In genomic region chr17:64019486-64020067, GRCh38 we compare ENCODE assay signal across 9 cellular contexts. TPM values are rescaled to one million over a fixed set of nuclear protein-coding genes. Genes with fewer than 3 reads are reported as not detected.
DNase-seq lines count a peak whose midpoint lies in the region; ATAC-seq, FAIRE-seq and TF ChIP-seq lines count a peak whose summit lies in the region.
"Had no signal": no experiment of that assay in that cellular context is flagged by ENCODE, and none has a peak within 500 bp of the region (broad histone marks: within the 10 kb centered on the region; RNA-seq: fewer than 3 reads in every experiment).

No MANE protein-coding gene starts in this region.

- intact Hi-C loops in K562 (cut with micrococcal nuclease), result loop anchor here (10.0 kb wide), 1 partner anchor 75 kb away; no protein-coding TSS in a partner anchor

- peaks cover 22 to 26% of the 10 kb centered on the region in 2 experiments; a peak in 4 of 5 replicates for H3K4me1 ChIP-seq in K562 (replicated peaks in 1 of 2; ENCODE audit: control insufficient read depth in 2 of 2, insufficient read depth in 2 of 2, low read length in 2 of 2)
- peaks cover 5% of the 10 kb centered on the region for H3K4me1 ChIP-seq in osteoblast (ENCODE audit: insufficient read depth, low read length)

- in situ Hi-C loops in K562 (cut with MboI), result loop anchor here (10.0 kb wide), 2 partner anchors 105 to 265 kb away; partner anchors contain the start of genes CSHL1 and GH1

- peak; percentile 20 for ATAC-seq in HG03135 (IDR thresholded peaks at IDR 0.05; ENCODE audit: unreplicated experiment)
- no peak for ATAC-seq in K562
- ATAC-seq in GM18511 (IDR thresholded peaks at IDR 0.05; ENCODE audit: unreplicated experiment), result no peak

- no peak overlapping the region for H3K9ac ChIP-seq in K562 (ENCODE audit: insufficient read depth in 1 of 2, low read depth in 2 of 2, low read length in 2 of 2)

- no peak for TF ChIP-seq RAD21 in K562 (CRISPR knock-in tag; conservative IDR thresholded peaks at IDR 0.05 in 1 of 2, IDR thresholded peaks at IDR 0.05 in 1 of 2)

- DNase-seq in GM12865 (ENCODE audit: low read depth), result no peak
- DNase-seq in K562 (ENCODE audit: extremely low read depth in 1 of 4, low spot score in 3 of 4), result no peak
- DNase-seq in osteoblast (ENCODE audit: insufficient read length, low spot score, missing footprints), result no peak
- DNase-seq in SKM-1 treated with dmso at 0.1 percent for 144 hours (lab: John Stamatoyannopoulos, UW; ENCODE audit: unreplicated experiment), result no peak
- no peak for DNase-seq in NCI-H187 treated with DMSO at 0.1 percent for 48 hours (lab: John Stamatoyannopoulos, UW)
- no peak for DNase-seq in NCI-H345 (lab: John Stamatoyannopoulos, UW)
- DNase-seq: NCI-H187 had no signal

- TF ChIP-seq EP300 in K562 (IDR thresholded peaks at IDR 0.05; ENCODE audit: low read length), result no peak

- POLR2A ChIA-PET in K562 (lab: Yijun Ruan, JAX), result interaction anchor here (1.1 to 1.6 kb wide), 2 partner anchors 9 to 12 kb away, joined by 3 read pairs; no protein-coding TSS in a partner anchor

- H3K4me2 ChIP-seq in K562 (ENCODE audit: insufficient read depth, low read length) (no peak overlapping the region), osteoblast (ENCODE audit: insufficient read depth, low read length) (peak overlapping the region; percentile 70)

- FAIRE-seq in K562 (lab: Jason Lieb, UNC), result no peak

- TF ChIP-seq POLR2A in K562 (conservative IDR thresholded peaks at IDR 0.05), result no peak

- H3K79me2 ChIP-seq in K562 (ENCODE audit: control insufficient read depth, insufficient read depth, low read length), result no peaks in the 10 kb centered on the region
- no peaks in the 10 kb centered on the region for H3K79me2 ChIP-seq in osteoblast (ENCODE audit: insufficient read depth, low read length)

- 67% methylated on average over 11 of the region's 11 CpGs for WGBS in K562 (ENCODE audit: insufficient coverage, low coverage, missing lambda C conversion rate)

- CTCF ChIA-PET in K562 (lab: Yijun Ruan, JAX; ENCODE audit: low intra/inter-chr PET ratio), result no interaction called here

- H3K9me3 ChIP-seq in K562 (replicated peaks; ENCODE audit: control insufficient read depth, insufficient read depth, low read depth, low read length) (no peaks in the 10 kb centered on the region), osteoblast (ENCODE audit: low read depth, low read length) (no peaks in the 10 kb centered on the region)

- H2AFZ ChIP-seq in K562 (ENCODE audit: low read depth, low read length) (0 out of 2 replicates have a peak overlapping the region, but pooled peaks have one; percentile 69), osteoblast (ENCODE audit: low read length) (peak overlapping the region; percentile 68)

- no peaks in the 10 kb centered on the region for H3K27me3 ChIP-seq in K562 (ENCODE audit: control insufficient read depth in 2 of 2, insufficient read depth in 2 of 2, low read length in 2 of 2)
- H3K27me3 ChIP-seq in osteoblast (ENCODE audit: insufficient read depth, low read length), result no peaks in the 10 kb centered on the region

- no TSS peak for BruUV-seq in K562 (replicated peaks; lab: Mats Ljungman, UMichigan)

- H4K20me1 ChIP-seq in K562 (replicated peaks; ENCODE audit: control insufficient read depth, insufficient read depth, low read length), result no peaks in the 10 kb centered on the region
- H4K20me1 ChIP-seq in osteoblast (ENCODE audit: insufficient read depth, low read length), result no peaks in the 10 kb centered on the region

- no peak overlapping the region for H3K27ac ChIP-seq in K562 (ENCODE audit: extremely low read depth, low read depth, low read length)
- H3K27ac ChIP-seq in osteoblast (ENCODE audit: low read depth, low read length), result no peak overlapping the region

- TF ChIP-seq CTCF in GM12865 (IDR thresholded peaks at IDR 0.05; ENCODE audit: insufficient read depth, low read depth, low read length, missing control alignments) (no peak), K562 (IDR thresholded peaks at IDR 0.05 in 2 of 3, conservative IDR thresholded peaks at IDR 0.05 in 1 of 3; ENCODE audit: insufficient read depth in 2 of 3, low read depth in 1 of 3, low read length in 3 of 3) (no peak), osteoblast (IDR thresholded peaks at IDR 0.05; ENCODE audit: extremely low read depth, low read depth, low read length) (no peak)

- no peaks in the 10 kb centered on the region for H3K36me3 ChIP-seq in K562 (ENCODE audit: control insufficient read depth, insufficient read depth, low read length)
- no peaks in the 10 kb centered on the region for H3K36me3 ChIP-seq in osteoblast (ENCODE audit: insufficient read depth, low read length)

- H3K4me3 ChIP-seq in GM12865 (ENCODE audit: low read depth, low read length) (peak overlapping the region; percentile 87), K562 (no peak overlapping the region), osteoblast (ENCODE audit: insufficient read depth, low read length) (no peak overlapping the region)

- no peaks in the 10 kb centered on the region for H3K9me1 ChIP-seq in K562 (ENCODE audit: control insufficient read depth, insufficient read depth, low read length)

TF ChIP-seq in K562, 482 proteins besides CTCF, POLR2A, EP300 and RAD21 (continues in another document):
- TF ChIP-seq SUPT5H (IDR thresholded peaks at IDR 0.05) (no peak), ZBED1 (IDR thresholded peaks at IDR 0.05) (no peak), RFX1 (IDR thresholded peaks at IDR 0.05) (no peak), SRSF7 (optimal IDR thresholded peaks at IDR 0.05; ENCODE audit: low read depth, low read length) (no peak), HNRNPL (IDR thresholded peaks at IDR 0.05; ENCODE audit: low read depth, low read length) (no peak)

RNA-seq across cellular contexts. Expression of gene ICAM2, which starts 0.9 kb away (rescaled TPM):
- total RNA-seq in K562 (2011; cell fraction: chromatin; rRNA removed; ENCODE audit: low replicate concordance), result 34.7 and 120 TPM in 2 replicates
- total RNA-seq in K562 (2011; cell fraction: nucleolus; rRNA removed), result 149 and 167 TPM in 2 replicates
- total RNA-seq in K562 (2011; cell fraction: nucleoplasm; rRNA removed), result 100 and 105 TPM in 2 replicates
- total RNA-seq in K562 (2014; rRNA removed), result 56.9 and 85.3 TPM in 2 replicates
- 28.3 and 42.2 TPM in 2 replicates for total RNA-seq in K562 (2014; rRNA removed; fragmentation: Illumina TruSeq; extraction: Trizol)
- 59.0 and 60.6 TPM in 2 replicates for total RNA-seq in K562 (2015; rRNA removed; fragmentation: Illumina TruSeq; extraction: Trizol)
- 60.6 and 65.4 TPM in 2 replicates for total RNA-seq in K562 (2021)
- polyA plus RNA-seq in K562 (2011; rRNA removed), result 51.0 and 64.1 TPM in 2 replicates
- 80.3 and 166 TPM in 2 replicates for polyA plus RNA-seq in K562 (2011; cell fraction: cytosol; rRNA removed)
- polyA plus RNA-seq in K562 (2011; cell fraction: nucleus; rRNA removed), result 42.4 and 69.3 TPM in 2 replicates
- 53.4 and 87.2 TPM in 2 replicates for polyA plus RNA-seq in K562 (2012)
- 89.4 and 91.6 TPM in 2 replicates for polyA plus RNA-seq in K562 (2014; fragmentation: Illumina TruSeq; extraction: Trizol)
- polyA plus RNA-seq in K562 (2014; fragmentation: Nextera tagmentation; extraction: Ambion mirVana), result 10 to 100 TPM; 37.9 to 68.1 TPM
- polyA plus RNA-seq in K562 (2014; rRNA removed), result 70.5 and 78.0 TPM in 2 replicates
- 33.3 and 54.4 TPM in 2 replicates for polyA minus RNA-seq in K562 (2011; rRNA and poly(A)+ RNA removed)
- 23.3 and 26.8 TPM in 2 replicates for polyA minus RNA-seq in K562 (2011; cell fraction: cytosol; rRNA and poly(A)+ RNA removed)
- polyA minus RNA-seq in K562 (2011; cell fraction: nucleus; rRNA and poly(A)+ RNA removed), result 50.1 and 59.2 TPM in 2 replicates
- total RNA-seq in osteoblast, result 6.5 and 8.5 TPM in 2 replicates

RNA-seq across cellular contexts. Expression of gene PRR29, which starts 21.4 kb away (rescaled TPM):
- 0.42 and 1.0 TPM in 2 replicates for total RNA-seq in K562 (2011; cell fraction: chromatin; rRNA removed; ENCODE audit: low replicate concordance)
- 0.26 and 0.67 TPM in 2 replicates for total RNA-seq in K562 (2011; cell fraction: nucleolus; rRNA removed)
- 0.22 TPM in 1 of 2 replicates, not detected in the other for total RNA-seq in K562 (2011; cell fraction: nucleoplasm; rRNA removed)
- total RNA-seq in K562 (2014; rRNA removed), result not detected in 2 replicates
- total RNA-seq in K562 (2014; rRNA removed; fragmentation: Illumina TruSeq; extraction: Trizol), result not detected in 2 replicates
- not detected in 2 replicates for total RNA-seq in K562 (2015; rRNA removed; fragmentation: Illumina TruSeq; extraction: Trizol)
- total RNA-seq in K562 (2021), result 0.04 TPM in 1 of 2 replicates, not detected in the other
- not detected in 2 replicates for polyA plus RNA-seq in K562 (2011; rRNA removed)
- polyA plus RNA-seq in K562 (2011; cell fraction: cytosol; rRNA removed), result 0.12 TPM in 1 of 2 replicates, not detected in the other
- 0.18 and 0.55 TPM in 2 replicates for polyA plus RNA-seq in K562 (2011; cell fraction: nucleus; rRNA removed)
- polyA plus RNA-seq in K562 (2012), result 2.3 and 2.6 TPM in 2 replicates
- 0.10 and 0.18 TPM in 2 replicates for polyA plus RNA-seq in K562 (2014; fragmentation: Illumina TruSeq; extraction: Trizol)
- polyA plus RNA-seq in K562 (2014; fragmentation: Nextera tagmentation; extraction: Ambion mirVana), result under 1 TPM; 0.08 to 0.20 TPM
- 0.11 and 0.58 TPM in 2 replicates for polyA plus RNA-seq in K562 (2014; rRNA removed)
- not detected in 2 replicates for polyA minus RNA-seq in K562 (2011; rRNA and poly(A)+ RNA removed)
- not detected in 2 replicates for polyA minus RNA-seq in K562 (2011; cell fraction: cytosol; rRNA and poly(A)+ RNA removed)
- 0.27 and 0.44 TPM in 2 replicates for polyA minus RNA-seq in K562 (2011; cell fraction: nucleus; rRNA and poly(A)+ RNA removed)
- total RNA-seq in osteoblast, result 0.36 and 0.88 TPM in 2 replicates

RNA-seq across cellular contexts. Expression of gene SCN4A, which starts 46.9 kb away (rescaled TPM):
- 2.2 and 9.7 TPM in 2 replicates for total RNA-seq in K562 (2011; cell fraction: chromatin; rRNA removed; ENCODE audit: low replicate concordance)
- 4.7 and 5.7 TPM in 2 replicates for total RNA-seq in K562 (2011; cell fraction: nucleolus; rRNA removed)
- total RNA-seq in K562 (2011; cell fraction: nucleoplasm; rRNA removed), result 2.8 and 3.1 TPM in 2 replicates
- total RNA-seq in K562 (2014; rRNA removed) (1.6 and 1.8 TPM in 2 replicates), K562 (2014; rRNA removed; fragmentation: Illumina TruSeq; extraction: Trizol) (0.73 and 1.4 TPM in 2 replicates), K562 (2015; rRNA removed; fragmentation: Illumina TruSeq; extraction: Trizol) (0.08 and 0.29 TPM in 2 replicates), K562 (2021) (1.1 and 1.4 TPM in 2 replicates), osteoblast (under 0.01 TPM in 1 of 2 replicates, not detected in the other)
- polyA plus RNA-seq in K562 (2011; rRNA removed) (0.50 and 0.60 TPM in 2 replicates), K562 (2014; fragmentation: Illumina TruSeq; extraction: Trizol) (1.9 and 4.6 TPM in 2 replicates), K562 (2014; fragmentation: Nextera tagmentation; extraction: Ambion mirVana) (1 to 10 TPM; 1.7 to 2.6 TPM), K562 (2014; rRNA removed) (0.54 and 2.1 TPM in 2 replicates)
- polyA plus RNA-seq in K562 (2011; cell fraction: cytosol; rRNA removed), result 0.21 and 0.37 TPM in 2 replicates
- 0.91 and 1.9 TPM in 2 replicates for polyA plus RNA-seq in K562 (2011; cell fraction: nucleus; rRNA removed)
- polyA plus RNA-seq in K562 (2012), result 0.78 and 3.2 TPM in 2 replicates
- polyA minus RNA-seq in K562 (2011; rRNA and poly(A)+ RNA removed), result 1.5 and 2.6 TPM in 2 replicates
- polyA minus RNA-seq in K562 (2011; cell fraction: cytosol; rRNA and poly(A)+ RNA removed), result not detected in 2 replicates
- 3.4 and 4.6 TPM in 2 replicates for polyA minus RNA-seq in K562 (2011; cell fraction: nucleus; rRNA and poly(A)+ RNA removed)
